Comparison of ENCODE assay signal across 8 cellular contexts in genomic region chr7:106284516-106285050, GRCh38. TPM values are rescaled to one million over a fixed set of nuclear protein-coding genes. Genes with fewer than 3 reads are reported as not detected.
DNase-seq lines count a peak whose midpoint lies in the region; TF ChIP-seq lines count a peak whose summit lies in the region.

NAMPT (minus strand) TSS chr7:106284983; CDS start chr7:106284884, 99 bp downstream.

- no peaks in the 10 kb centered on the region for H3K9me3 ChIP-seq in BLaER1

- peak within 1 kb of the TSS; percentile 86 for H3K9ac ChIP-seq in BLaER1

- peak within 1 kb of the TSS; percentile 86 for H3K4me2 ChIP-seq in BLaER1

- DNase-seq in GM19238 (ENCODE audit: insufficient read length, low spot score) (peak; percentile 20), HL-60 (ENCODE audit: low read depth in 1 of 2, low spot score in 1 of 2) (peak in 1 of 2 experiments; percentile 20), T-helper 2 cell (peak in 4 of 5 experiments; percentile 28 to 95 (median 52)), dermis blood vessel endothelial cell (peak; percentile 41), lung microvascular endothelial cell (ENCODE audit: low read depth in 2 of 2) (peak; percentile 41 to 44), NCI-H1048 (lab: John Stamatoyannopoulos, UW) (no peak)
- peak; percentile 73 for DNase-seq in stimulated activated naive CD4-positive, alpha-beta T cell treated with Interleukin-2 at 50 U/mL for 16 hours (lab: John Stamatoyannopoulos, UW)

- no peaks in the 10 kb centered on the region for H3K36me3 ChIP-seq in BLaER1

- TF ChIP-seq CTCF in HL-60 (IDR thresholded peaks at IDR 0.05; ENCODE audit: insufficient read depth, low read length) = no peak

- peaks cover 44% of the 10 kb centered on the region for H4K20me1 ChIP-seq in BLaER1

- H3K27ac ChIP-seq in BLaER1 (peak within 1 kb of the TSS; percentile 84), HL-60 (replicated peaks) (peak within 1 kb of the TSS; percentile 86)

- H3K4me3 ChIP-seq in BLaER1 (peak within 1 kb of the TSS; percentile 80), HL-60 (replicated peaks; ENCODE audit: insufficient read depth, low read length) (peak within 1 kb of the TSS; percentile 70)

- H3K27me3 ChIP-seq in BLaER1 = no peaks in the 10 kb centered on the region
- H3K27me3 ChIP-seq in HL-60 (ENCODE audit: insufficient read depth, poor library complexity, severe bottlenecking) = no peaks in the 10 kb centered on the region

- peaks cover 22% of the 10 kb centered on the region for H3K4me1 ChIP-seq in BLaER1

RNA-seq across cellular contexts. Expression of gene NAMPT, which starts in this region (rescaled TPM):
- 288 and 387 TPM in 2 replicates for total RNA-seq in dermis blood vessel endothelial cell
- 172 and 320 TPM in 2 replicates for total RNA-seq in lung microvascular endothelial cell
